In the genomic region with DNA sequence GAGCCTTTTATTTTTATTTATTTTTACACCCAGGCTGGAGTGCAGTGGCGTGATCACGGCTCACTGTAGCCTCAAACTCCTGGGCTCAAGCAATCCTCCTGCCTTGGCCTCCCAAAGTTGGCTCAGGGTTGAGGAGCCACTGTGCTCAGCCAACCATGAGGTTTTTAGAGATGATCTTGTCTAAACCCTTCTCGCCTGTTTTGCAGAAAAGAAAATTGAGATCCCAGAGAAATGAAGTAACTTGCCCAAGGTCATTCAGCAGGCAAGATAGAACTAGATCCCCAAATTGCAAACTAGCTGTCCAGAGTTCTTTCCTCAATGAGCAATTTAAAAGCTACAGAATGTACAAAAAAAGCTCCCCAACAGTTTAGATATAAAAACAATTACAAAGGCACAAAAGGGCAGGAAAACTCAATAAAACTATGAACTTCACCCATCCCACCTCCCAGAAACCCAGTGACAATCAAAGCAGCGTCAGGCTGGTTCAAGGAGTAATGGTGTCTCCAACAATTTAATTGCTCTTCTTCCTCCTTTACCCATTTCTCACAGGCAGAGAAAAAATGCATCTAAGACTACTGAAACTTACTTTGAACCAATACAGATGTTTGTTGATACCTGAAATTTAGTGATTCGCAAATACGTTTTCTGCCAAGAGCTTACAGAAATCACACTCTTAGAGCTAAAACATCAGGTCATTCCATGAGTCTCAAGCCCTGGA, we compare ENCODE assay signal across 9 cellular contexts. TPM values are rescaled to one million over a fixed set of nuclear protein-coding genes. Genes with fewer than 3 reads are reported as not detected.
DNase-seq lines count a peak whose midpoint lies in the region; ATAC-seq, FAIRE-seq and TF ChIP-seq lines count a peak whose summit lies in the region.
"Had no signal": no experiment of that assay in that cellular context is flagged by ENCODE, and none has a peak within 500 bp of the region (broad histone marks: within the 10 kb centered on the region; RNA-seq: fewer than 3 reads in every experiment).

No MANE protein-coding gene starts in this region.

- ATAC-seq in stimulated activated naive B cell treated with anti-CD40 and anti-IgM and Interleukin-4, amounts not matched to agents 10 μg/mL and 1 μg/mL and 100 μg/mL, for 72 hours (replicated peaks), result no peak
- ATAC-seq in GM19397 (IDR thresholded peaks at IDR 0.05; ENCODE audit: unreplicated experiment) (no peak), HG03354 (IDR thresholded peaks at IDR 0.05; ENCODE audit: poor library complexity, severe bottlenecking, unreplicated experiment) (no peak), GM19328 (IDR thresholded peaks at IDR 0.05; ENCODE audit: unreplicated experiment) (no peak)

- H3K79me2 ChIP-seq in astrocyte (ENCODE audit: insufficient read depth, low read length), result peaks cover 57% of the 10 kb centered on the region
- peaks cover 53% of the 10 kb centered on the region for H3K79me2 ChIP-seq in keratinocyte (ENCODE audit: control insufficient read depth, insufficient read depth, low read length)

- no peaks in the 10 kb centered on the region for H3K9me3 Mint-ChIP-seq in IgD-negative memory B cell
- no peaks in the 10 kb centered on the region for H3K9me3 Mint-ChIP-seq in astrocyte (ENCODE audit: unreplicated experiment)
- H3K9me3 Mint-ChIP-seq in stimulated activated naive B cell treated with anti-CD40 and anti-IgM and Interleukin-4, amounts not matched to agents 10 μg/mL and 1 μg/mL and 100 μg/mL, for 72 hours, result no peaks in the 10 kb centered on the region

- H3K27me3 Mint-ChIP-seq in IgD-negative memory B cell (peaks cover 16% of the 10 kb centered on the region), astrocyte (ENCODE audit: low read depth, unreplicated experiment) (no peaks in the 10 kb centered on the region)
- peaks cover 0 to 4% of the 10 kb centered on the region in 2 donors for H3K27me3 Mint-ChIP-seq in stimulated activated naive B cell treated with anti-CD40 and anti-IgM and Interleukin-4, amounts not matched to agents 10 μg/mL and 1 μg/mL and 100 μg/mL, for 72 hours

- FAIRE-seq in astrocyte (lab: Jason Lieb, UNC) (no peak), keratinocyte (lab: Jason Lieb, UNC) (no peak)

- DNase-seq in astrocyte (ENCODE audit: low read depth) (no peak), keratinocyte (ENCODE audit: low read depth, low spot score) (no peak), HT-29 (ENCODE audit: low spot score) (no peak)
- DNase-seq in stimulated activated naive B cell treated with anti-CD40 and anti-IgM and Interleukin-4, amounts not matched to agents 10 μg/mL and 1 μg/mL and 100 μg/mL, for 72 hours, result no peak
- DNase-seq: activated CD4-positive, CD25-positive, alpha-beta regulatory T cell treated with anti-CD3 and anti-CD28 coated beads, Interleukin-2, amount 50 U/mL, for 72 hours had no signal

- dilution Hi-C loops in keratinocyte (cut with MboI; ENCODE audit: extremely low pct_ligation_motif_present, low sequenced_read_pairs), result no loop called here

- H3K4me3 ChIP-seq in astrocyte (ENCODE audit: insufficient read depth, low read depth, low read length) (peak overlapping the region; percentile 98), keratinocyte (ENCODE audit: control insufficient read depth in 2 of 3, extremely low read depth in 1 of 3, insufficient read depth in 2 of 3, low read depth in 1 of 3, low read length in 3 of 3) (peak overlapping the region; percentile 81 to 96 (median 92))

- H4K20me1 ChIP-seq in astrocyte (ENCODE audit: insufficient read depth, low read length) (peaks cover 15% of the 10 kb centered on the region), keratinocyte (ENCODE audit: control insufficient read depth, extremely low read depth, insufficient read depth, low read length) (no peaks in the 10 kb centered on the region)

- no peaks in the 10 kb centered on the region for H3K9me1 ChIP-seq in keratinocyte (ENCODE audit: control insufficient read depth, extremely low read depth, insufficient read depth, low read length)

- H3K4me2 ChIP-seq in astrocyte (ENCODE audit: low read length), result peak overlapping the region; percentile 82
- H3K4me2 ChIP-seq in keratinocyte (ENCODE audit: control insufficient read depth, extremely low read depth, insufficient read depth, low read depth, low read length), result peak overlapping the region; percentile 90

- H3K4me3 Mint-ChIP-seq in IgD-negative memory B cell (peak overlapping the region in 3 of 4 donors; percentile 72 to 91 (median 80)), astrocyte (ENCODE audit: unreplicated experiment) (peak overlapping the region; percentile 98)
- H3K4me3 Mint-ChIP-seq in stimulated activated naive B cell treated with anti-CD40 and anti-IgM and Interleukin-4, amounts not matched to agents 10 μg/mL and 1 μg/mL and 100 μg/mL, for 72 hours, result peak overlapping the region; percentile 84 to 89

- H3K27me3 ChIP-seq in astrocyte (ENCODE audit: insufficient read depth, low read length) (no peaks in the 10 kb centered on the region), keratinocyte (ENCODE audit: control insufficient read depth, extremely low read depth, insufficient read depth, low read length) (no peaks in the 10 kb centered on the region)

- H2AFZ ChIP-seq in astrocyte (ENCODE audit: low read depth, low read length) (no peak overlapping the region), keratinocyte (ENCODE audit: control insufficient read depth, low read length) (no peak overlapping the region)

- peak overlapping the region; percentile 96 for H3K9ac ChIP-seq in astrocyte (ENCODE audit: low read length)
- H3K9ac ChIP-seq in keratinocyte (ENCODE audit: control insufficient read depth, extremely low read depth, insufficient read depth, low read length), result peak overlapping the region; percentile 97

- H3K36me3 ChIP-seq in astrocyte (ENCODE audit: insufficient read depth, low read length), result peaks cover 15% of the 10 kb centered on the region
- peaks cover 4 to 17% of the 10 kb centered on the region in 2 experiments for H3K36me3 ChIP-seq in keratinocyte (ENCODE audit: control insufficient read depth in 2 of 2, extremely low read depth in 1 of 2, insufficient read depth in 2 of 2, low read length in 2 of 2)

- H3K36me3 Mint-ChIP-seq in IgD-negative memory B cell (no peaks in the 10 kb centered on the region), astrocyte (ENCODE audit: low read depth, unreplicated experiment) (peaks cover 4% of the 10 kb centered on the region)
- no peaks in the 10 kb centered on the region for H3K36me3 Mint-ChIP-seq in stimulated activated naive B cell treated with anti-CD40 and anti-IgM and Interleukin-4, amounts not matched to agents 10 μg/mL and 1 μg/mL and 100 μg/mL, for 72 hours

- H3K9me3 ChIP-seq in astrocyte (ENCODE audit: insufficient read depth, low read depth, low read length) (no peaks in the 10 kb centered on the region), keratinocyte (ENCODE audit: control insufficient read depth, low read depth, low read length) (no peaks in the 10 kb centered on the region)

- H3K4me1 Mint-ChIP-seq in IgD-negative memory B cell (peaks cover 4 to 15% (median 13%) of the 10 kb centered on the region in 3 donors), astrocyte (ENCODE audit: low read depth, unreplicated experiment) (peaks cover 20% of the 10 kb centered on the region)
- H3K4me1 Mint-ChIP-seq in stimulated activated naive B cell treated with anti-CD40 and anti-IgM and Interleukin-4, amounts not matched to agents 10 μg/mL and 1 μg/mL and 100 μg/mL, for 72 hours, result peaks cover 13 to 26% of the 10 kb centered on the region in 2 donors

- H3K27ac ChIP-seq in astrocyte (ENCODE audit: low read depth, low read length) (peak overlapping the region; percentile 99), keratinocyte (ENCODE audit: control insufficient read depth, insufficient read depth, low read length) (peak overlapping the region; percentile 88)

- H3K27ac Mint-ChIP-seq in IgD-negative memory B cell (peak overlapping the region in 1 of 3 donors; percentile 32), astrocyte (ENCODE audit: unreplicated experiment) (peak overlapping the region; percentile 97)
- no peak overlapping the region for H3K27ac Mint-ChIP-seq in stimulated activated naive B cell treated with anti-CD40 and anti-IgM and Interleukin-4, amounts not matched to agents 10 μg/mL and 1 μg/mL and 100 μg/mL, for 72 hours

- H3K4me1 ChIP-seq in astrocyte (ENCODE audit: insufficient read depth, low read length), result peaks cover 32% of the 10 kb centered on the region
- H3K4me1 ChIP-seq in keratinocyte (ENCODE audit: control insufficient read depth, extremely low read depth, insufficient read depth, low read length), result peaks cover 28% of the 10 kb centered on the region

- no peak for TF ChIP-seq CTCF in astrocyte (IDR thresholded peaks at IDR 0.05; ENCODE audit: insufficient read depth, low read depth, low read length)
- TF ChIP-seq CTCF in keratinocyte (optimal IDR thresholded peaks at IDR 0.05 in 1 of 3, IDR thresholded peaks at IDR 0.05 in 1 of 3, conservative IDR thresholded peaks at IDR 0.05 in 1 of 3; ENCODE audit: extremely low read depth in 1 of 3, insufficient read depth in 2 of 3, low read length in 3 of 3), result no peak

RNA-seq across cellular contexts. Expression of a gene that starts 0.8 kb away (rescaled TPM):
- polyA plus RNA-seq in IgD-negative memory B cell (not detected), keratinocyte (174 to 276 TPM (median 232 TPM) in 3 replicates)
- 299 and 306 TPM in 2 replicates for total RNA-seq in astrocyte
- 146 TPM for polyA plus RNA-seq in keratinocyte (2011; ENCODE audit: low read depth)
- 192 and 235 TPM in 2 replicates for polyA plus RNA-seq in keratinocyte (2011; cell fraction: cytosol; rRNA removed)
- polyA plus RNA-seq in keratinocyte (2011; cell fraction: nucleus; rRNA removed), result 583 and 631 TPM in 2 replicates
- 83.5 and 285 TPM in 2 replicates for polyA plus RNA-seq in keratinocyte (2012; ENCODE audit: low replicate concordance)
- 141 to 248 TPM (median 172 TPM) in 3 replicates for polyA minus RNA-seq in keratinocyte
- polyA minus RNA-seq in keratinocyte (2011; cell fraction: cytosol; rRNA and poly(A)+ RNA removed), result 189 TPM
- polyA minus RNA-seq in keratinocyte (2011; cell fraction: nucleus; rRNA and poly(A)+ RNA removed), result 354 and 681 TPM in 2 replicates
- 16.1 and 19.2 TPM in 2 replicates for total RNA-seq in HT-29 (2014; rRNA removed; shearing (Covaris generic))

RNA-seq across cellular contexts. Expression of a gene that starts 15.0 kb away (rescaled TPM):
- polyA plus RNA-seq in IgD-negative memory B cell (0.53 TPM), keratinocyte (3.2 to 25.4 TPM (median 17.7 TPM) in 3 replicates)
- 2.0 and 3.7 TPM in 2 replicates for total RNA-seq in astrocyte
- polyA plus RNA-seq in keratinocyte (2011; ENCODE audit: low read depth), result 0.46 TPM
- polyA plus RNA-seq in keratinocyte (2011; cell fraction: cytosol; rRNA removed), result 4.9 and 10.4 TPM in 2 replicates
- polyA plus RNA-seq in keratinocyte (2011; cell fraction: nucleus; rRNA removed), result 2.4 and 3.3 TPM in 2 replicates
- 0.21 and 17.6 TPM in 2 replicates for polyA plus RNA-seq in keratinocyte (2012; ENCODE audit: low replicate concordance)
- polyA minus RNA-seq in keratinocyte, result 1.4 to 9.8 TPM (median 1.9 TPM) in 3 replicates
- 2.1 TPM for polyA minus RNA-seq in keratinocyte (2011; cell fraction: cytosol; rRNA and poly(A)+ RNA removed)
- 0.95 and 2.1 TPM in 2 replicates for polyA minus RNA-seq in keratinocyte (2011; cell fraction: nucleus; rRNA and poly(A)+ RNA removed)
- 38.1 and 42.0 TPM in 2 replicates for total RNA-seq in HT-29 (2014; rRNA removed; shearing (Covaris generic))

Comparison
In these comparisons a context has a peak if more than half of its experiments do, and no peak if none do; other contexts are left out.
1. RNA of a gene that starts 0.8 kb away (total RNA-seq): 299 to 306 TPM in astrocyte; 16.1 to 19.2 TPM in HT-29; every median in the first group is over 10 times any median in the second.
2. Peak in every context shown above with its lines, with median percentiles within 50 percentile points of each other: H3K4me3 Mint-ChIP-seq.